In genomic region chr15:29670945-29671307, GRCh38 we compare ENCODE assay signal across 9 cellular contexts.
DNase-seq lines count a peak whose midpoint lies in the region; ATAC-seq and TF ChIP-seq lines count a peak whose summit lies in the region.
"Had no signal": no experiment of that assay in that cellular context is flagged by ENCODE, and none has a peak within 500 bp of the region (broad histone marks: within the 10 kb centered on the region; RNA-seq: fewer than 3 reads in every experiment).

No MANE protein-coding gene starts in this region.

- H3K4me3 ChIP-seq in foreskin fibroblast (ENCODE audit: low read depth in 1 of 2, low read length in 2 of 2): no peak overlapping the region
- H3K4me3 ChIP-seq in prostate gland: no peak overlapping the region
- no peak overlapping the region for H3K4me3 ChIP-seq in H7 (ENCODE audit: insufficient read depth, low read depth, low read length)

- 35% methylated on average over 6 of the region's 6 CpGs for WGBS in prostate gland

- H3K36me3 ChIP-seq in prostate gland: no peaks in the 10 kb centered on the region
- no peaks in the 10 kb centered on the region for H3K36me3 ChIP-seq in H7 (replicated peaks; ENCODE audit: control insufficient read depth, insufficient read depth, low read length)

- intact Hi-C loops in prostate gland (cut with DNase I): no loop called here

- no peak overlapping the region for H3K27ac ChIP-seq in prostate gland

- no peak for TF ChIP-seq POLR2A in prostate gland (IDR thresholded peaks at IDR 0.05)

- peak; percentile 84 for DNase-seq in T1000 (lab: John Stamatoyannopoulos, UW)
- DNase-seq in foreskin fibroblast: peak; percentile 83 to 90
- DNase-seq in prostate gland (ENCODE audit: low spot score): peak; percentile 57
- DNase-seq in NCI-H1436 (lab: John Stamatoyannopoulos, UW): no peak
- no peak for DNase-seq in H7
- DNase-seq in NCI-H1048 (lab: John Stamatoyannopoulos, UW): no peak
- DNase-seq: DND-41 had no signal

- no peaks in the 10 kb centered on the region for H3K27me3 ChIP-seq in prostate gland (replicated peaks; ENCODE audit: insufficient read depth)
- H3K27me3 ChIP-seq in H7 (ENCODE audit: control insufficient read depth, insufficient read depth, low read length): peaks cover 8% of the 10 kb centered on the region

- ATAC-seq in GM18909 (IDR thresholded peaks at IDR 0.05; ENCODE audit: poor library complexity, unreplicated experiment) (peak; percentile 29), HG02642 (IDR thresholded peaks at IDR 0.05; ENCODE audit: poor library complexity, unreplicated experiment) (no peak)

- H3K9me3 ChIP-seq in prostate gland: no peaks in the 10 kb centered on the region

- TF ChIP-seq CTCF in foreskin fibroblast (IDR thresholded peaks at IDR 0.05; ENCODE audit: low read depth, low read length) (no peak), prostate gland (IDR thresholded peaks at IDR 0.05) (no peak)

- H3K4me1 ChIP-seq in prostate gland (replicated peaks): no peaks in the 10 kb centered on the region

Comparison
In these comparisons a context has a peak if more than half of its experiments do, and no peak if none do; other contexts are left out.
1. DNase-seq: peak in T1000 (single experiment), foreskin fibroblast (2 of 2) and prostate gland (single experiment); none in NCI-H1436 (single experiment), H7 (single experiment) and NCI-H1048 (single experiment).